Comparison of ENCODE assay signal across 12 cellular contexts in the genomic region with DNA sequence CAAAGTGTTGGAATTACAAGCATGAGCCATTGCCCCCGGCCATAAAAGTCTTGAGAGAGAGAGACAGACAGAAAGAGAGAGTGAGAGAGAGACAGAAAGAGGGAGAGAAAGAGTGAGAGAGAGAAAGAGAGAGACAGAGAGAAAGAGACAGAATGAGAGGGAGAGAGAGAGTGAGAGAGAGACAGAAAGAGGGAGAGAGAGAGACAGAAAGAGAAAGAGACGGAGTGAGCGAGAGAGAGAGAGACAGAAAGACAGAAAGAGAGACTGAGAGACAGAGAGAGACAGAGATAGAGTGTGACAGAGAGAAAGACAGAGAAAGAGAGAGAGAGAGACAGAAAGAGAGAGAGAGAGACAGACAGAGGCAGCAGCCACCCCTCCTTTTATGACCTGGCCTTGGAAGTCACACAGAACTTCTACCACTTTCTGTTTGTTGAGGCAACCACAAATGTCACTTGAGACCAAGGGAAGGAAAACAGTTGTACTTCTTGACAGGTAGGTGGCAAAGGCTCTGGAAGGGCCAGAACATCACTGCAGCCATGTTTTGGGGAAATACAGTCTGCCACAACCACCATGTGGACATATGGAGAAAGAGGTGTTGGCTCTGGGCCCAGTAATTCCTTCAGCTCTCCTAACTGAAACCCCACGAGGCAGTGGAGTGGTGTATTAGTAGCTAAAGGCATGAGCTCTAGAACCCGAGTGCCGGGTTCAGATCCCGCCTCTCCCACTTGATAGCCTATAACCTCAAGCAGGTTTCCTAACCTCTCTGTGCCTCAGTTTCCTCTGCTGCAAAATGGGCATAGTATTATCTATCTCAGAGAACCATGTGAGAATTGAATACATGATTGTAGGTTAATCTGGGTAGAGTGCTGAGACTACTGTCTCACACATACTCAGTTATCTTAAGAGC. TPM values are rescaled to one million over a fixed set of nuclear protein-coding genes. Genes with fewer than 3 reads are reported as not detected.
A peak's percentile ranks its signal among the peaks of the same experiment; 100 is the strongest.
DNase-seq lines count a peak whose midpoint lies in the region; ATAC-seq and TF ChIP-seq lines count a peak whose summit lies in the region.
"Had no signal": no experiment of that assay in that cellular context is flagged by ENCODE, and none has a peak within 500 bp of the region (broad histone marks: within the 10 kb centered on the region; RNA-seq: fewer than 3 reads in every experiment).

No MANE protein-coding gene starts in this region.

- CTCF ChIA-PET in activated CD8-positive, alpha-beta T cell treated with anti-CD3 and anti-CD28 coated beads, Interleukin-2, amount 10 ng/mL, durations not matched to agents 7 days and 5 days (lab: Charles Lee) = interaction anchor here (0.8 to 2.3 kb wide), 7 partner anchors 9 to 165 kb away, joined by 3 to 12 read pairs (median 4); no protein-coding TSS in a partner anchor

- POLR2A ChIA-PET in activated CD8-positive, alpha-beta T cell treated with anti-CD3 and anti-CD28 coated beads, Interleukin-2, amount 10 ng/mL, durations not matched to agents 7 days and 5 days (lab: Charles Lee) = interaction anchor here (1.0 to 2.1 kb wide), 4 partner anchors 25 to 206 kb away, joined by 3 to 7 read pairs (median 4); no protein-coding TSS in a partner anchor

- TF ChIP-seq CTCF in tibial artery (IDR thresholded peaks at IDR 0.05) = no peak

- no peak overlapping the region for H3K27ac ChIP-seq in CD4-positive, CD25-positive, alpha-beta regulatory T cell (ENCODE audit: insufficient read depth, low read length, poor library complexity, severe bottlenecking)
- no peak overlapping the region for H3K27ac ChIP-seq in tibial artery
- H3K27ac ChIP-seq: VCaP had no signal

- H3K27me3 ChIP-seq in CD4-positive, CD25-positive, alpha-beta regulatory T cell (ENCODE audit: control insufficient read depth, insufficient read depth, low read length) = no peaks in the 10 kb centered on the region
- peaks cover 0 to 28% of the 10 kb centered on the region in 2 donors for H3K27me3 ChIP-seq in tibial artery

- no peak overlapping the region for H3K4me3 Mint-ChIP-seq in CD4-positive, CD25-positive, alpha-beta regulatory T cell
- H3K4me3 Mint-ChIP-seq in activated CD8-positive, alpha-beta T cell treated with anti-CD3 and anti-CD28 coated beads, Interleukin-2, amount 10 ng/mL, durations not matched to agents 7 days and 5 days = no peak overlapping the region

- peak overlapping the region; percentile 12 to 86 (median 72) for H3K27ac Mint-ChIP-seq in CD4-positive, CD25-positive, alpha-beta regulatory T cell
- H3K27ac Mint-ChIP-seq in activated CD8-positive, alpha-beta T cell treated with anti-CD3 and anti-CD28 coated beads, Interleukin-2, amount 10 ng/mL, durations not matched to agents 7 days and 5 days = peak overlapping the region; percentile 51

- H3K4me3 ChIP-seq in CD4-positive, CD25-positive, alpha-beta regulatory T cell (ENCODE audit: low read depth, low read length) = no peak overlapping the region
- no peak overlapping the region for H3K4me3 ChIP-seq in tibial artery

- H3K4me1 Mint-ChIP-seq in CD4-positive, CD25-positive, alpha-beta regulatory T cell = peaks cover 0 to 16% (median 9%) of the 10 kb centered on the region in 4 donors
- peaks cover 16% of the 10 kb centered on the region for H3K4me1 Mint-ChIP-seq in activated CD8-positive, alpha-beta T cell treated with anti-CD3 and anti-CD28 coated beads, Interleukin-2, amount 10 ng/mL, durations not matched to agents 7 days and 5 days (ENCODE audit: low read depth)

- no peaks in the 10 kb centered on the region for H3K9me3 Mint-ChIP-seq in CD4-positive, CD25-positive, alpha-beta regulatory T cell
- H3K9me3 Mint-ChIP-seq in activated CD8-positive, alpha-beta T cell treated with anti-CD3 and anti-CD28 coated beads, Interleukin-2, amount 10 ng/mL, durations not matched to agents 7 days and 5 days (ENCODE audit: insufficient read depth) = no peaks in the 10 kb centered on the region

- ATAC-seq in CD4-positive, CD25-positive, alpha-beta regulatory T cell (ENCODE audit: low read depth in 2 of 2) = no peak
- peak; percentile 71 for ATAC-seq in activated CD8-positive, alpha-beta T cell treated with anti-CD3 and anti-CD28 coated beads, Interleukin-2, amount 10 ng/mL, durations not matched to agents 7 days and 5 days
- ATAC-seq in left ventricle myocardium superior (peak; percentile 23), GM18907 (IDR thresholded peaks at IDR 0.05; ENCODE audit: unreplicated experiment) (no peak), HG03520 (IDR thresholded peaks at IDR 0.05; ENCODE audit: unreplicated experiment) (no peak)

- H3K36me3 ChIP-seq in CD4-positive, CD25-positive, alpha-beta regulatory T cell (ENCODE audit: control insufficient read depth, insufficient read depth, low read length) = no peaks in the 10 kb centered on the region
- no peaks in the 10 kb centered on the region for H3K36me3 ChIP-seq in tibial artery

- no peaks in the 10 kb centered on the region for H3K9me3 ChIP-seq in CD4-positive, CD25-positive, alpha-beta regulatory T cell (ENCODE audit: control insufficient read depth in 2 of 2, low read length in 2 of 2)
- H3K9me3 ChIP-seq in tibial artery = no peaks in the 10 kb centered on the region

- H3K36me3 Mint-ChIP-seq in CD4-positive, CD25-positive, alpha-beta regulatory T cell = no peaks in the 10 kb centered on the region
- no peaks in the 10 kb centered on the region for H3K36me3 Mint-ChIP-seq in activated CD8-positive, alpha-beta T cell treated with anti-CD3 and anti-CD28 coated beads, Interleukin-2, amount 10 ng/mL, durations not matched to agents 7 days and 5 days (ENCODE audit: low read depth)

- intact Hi-C loops in left ventricle myocardium superior (cut with micrococcal nuclease) (no loop called here), tibial artery (cut with DNase I; ENCODE audit: low total_unique reads) (no loop called here)

- peak in 1 of 3 donors; percentile 51 for DNase-seq in CD4-positive, CD25-positive, alpha-beta regulatory T cell
- DNase-seq in HCEC 1CT = peak; percentile 50
- peak; percentile 56 for DNase-seq in activated CD8-positive, alpha-beta T cell treated with anti-CD3 and anti-CD28 coated beads, Interleukin-2, amount 10 ng/mL, durations not matched to agents 7 days and 5 days
- no peak for DNase-seq in left ventricle myocardium superior
- DNase-seq in SW 1271 (lab: John Stamatoyannopoulos, UW) = no peak
- DNase-seq in tibial artery = no peak
- DNase-seq: activated effector memory CD4-positive, alpha-beta T cell treated with anti-CD3 and anti-CD28 coated beads, Interleukin-2, amount 50 U/mL, for 16 hours; DND-41; effector memory CD4-positive, alpha-beta T cell had no signal

- H3K4me1 ChIP-seq in CD4-positive, CD25-positive, alpha-beta regulatory T cell (ENCODE audit: control insufficient read depth, insufficient read depth, low read length, poor library complexity, severe bottlenecking) = no peaks in the 10 kb centered on the region
- peaks cover 0 to 6% (median 0%) of the 10 kb centered on the region in 4 donors for H3K4me1 ChIP-seq in tibial artery

- no peaks in the 10 kb centered on the region for H3K27me3 Mint-ChIP-seq in CD4-positive, CD25-positive, alpha-beta regulatory T cell
- H3K27me3 Mint-ChIP-seq in activated CD8-positive, alpha-beta T cell treated with anti-CD3 and anti-CD28 coated beads, Interleukin-2, amount 10 ng/mL, durations not matched to agents 7 days and 5 days (ENCODE audit: low read depth) = no peaks in the 10 kb centered on the region

RNA-seq across cellular contexts. Expression of gene TNFRSF8, which starts 50.6 kb away (rescaled TPM):
- 2.3 TPM for total RNA-seq in CD4-positive, CD25-positive, alpha-beta regulatory T cell
- polyA plus RNA-seq in CD4-positive, CD25-positive, alpha-beta regulatory T cell = 1 to 10 TPM; 1.1 to 3.2 (median 1.3) TPM
- total RNA-seq in activated CD8-positive, alpha-beta T cell treated with anti-CD3 and anti-CD28 coated beads, Interleukin-2, amount 10 ng/mL, durations not matched to agents 7 days and 5 days = under 1 TPM; 0.95 to 0.97 TPM
- total RNA-seq in left ventricle myocardium superior = 1.2 TPM

RNA-seq across cellular contexts. Expression of gene TNFRSF1B, which starts 53.1 kb away (rescaled TPM):
- 252 TPM for total RNA-seq in CD4-positive, CD25-positive, alpha-beta regulatory T cell
- 100 to 1,000 TPM; 347 to 450 (median 421) TPM for polyA plus RNA-seq in CD4-positive, CD25-positive, alpha-beta regulatory T cell
- 100 to 1,000 TPM; 274 to 284 TPM for total RNA-seq in activated CD8-positive, alpha-beta T cell treated with anti-CD3 and anti-CD28 coated beads, Interleukin-2, amount 10 ng/mL, durations not matched to agents 7 days and 5 days
- total RNA-seq in left ventricle myocardium superior = 13.0 TPM

Comparison
In these comparisons a context has a peak if more than half of its experiments do, and no peak if none do; other contexts are left out.
1. ATAC-seq: peak in activated CD8-positive, alpha-beta T cell treated with anti-CD3 and anti-CD28 coated beads, Interleukin-2, amount 10 ng/mL, durations not matched to agents 7 days and 5 days (single experiment) and left ventricle myocardium superior (single experiment); none in CD4-positive, CD25-positive, alpha-beta regulatory T cell (0 of 2), GM18907 (single experiment) and HG03520 (single experiment).
2. DNase-seq: peak in HCEC 1CT (single experiment) and activated CD8-positive, alpha-beta T cell treated with anti-CD3 and anti-CD28 coated beads, Interleukin-2, amount 10 ng/mL, durations not matched to agents 7 days and 5 days (single experiment); none in left ventricle myocardium superior (single experiment), SW 1271 (0 of 2) and tibial artery (0 of 2).
3. RNA of gene TNFRSF1B, which starts 53.1 kb away (total RNA-seq): 274 to 284 TPM in activated CD8-positive, alpha-beta T cell treated with anti-CD3 and anti-CD28 coated beads, Interleukin-2, amount 10 ng/mL, durations not matched to agents 7 days and 5 days and 252 TPM in CD4-positive, CD25-positive, alpha-beta regulatory T cell (single experiment); 13.0 TPM in left ventricle myocardium superior (single experiment); every median in the first group is over 10 times any median in the second.